In genomic region chr9:37943329-37944265, GRCh38 we compare ENCODE assay signal across 1 cellular context.
TF ChIP-seq lines count a peak whose summit lies in the region.

No MANE protein-coding gene starts in this region.

TF ChIP-seq in GM23338, 12 proteins besides CTCF, POLR2A, EP300 and RAD21 (continued from another document):
- TF ChIP-seq ZNF462 (CRISPR knock-in tag; IDR thresholded peaks at IDR 0.05), result no peak
- no peak for TF ChIP-seq ZNF331 (CRISPR knock-in tag; IDR thresholded peaks at IDR 0.05; ENCODE audit: low read depth)
- no peak for TF ChIP-seq ETS1 (IDR thresholded peaks at IDR 0.05)
